3 cellular contexts compared by ENCODE assay signal in genomic region chr9:36521148-36521547, GRCh38.
TF ChIP-seq lines count a peak whose summit lies in the region.

No MANE protein-coding gene starts in this region.

TF ChIP-seq in HepG2, 621 proteins besides CTCF, POLR2A, EP300 and RAD21:
- no peak for TF ChIP-seq ZNF788 (CRISPR knock-in tag; IDR thresholded peaks at IDR 0.05; ENCODE audit: borderline replicate concordance)
- peak; percentile 52; the same call in 1 of the 2 replicates for TF ChIP-seq MAFF (IDR thresholded peaks at IDR 0.05; ENCODE audit: low read depth, low read length)
- TF ChIP-seq MAFK (conservative IDR thresholded peaks at IDR 0.05 in 1 of 2, IDR thresholded peaks at IDR 0.05 in 1 of 2; ENCODE audit: low read length in 2 of 2): peak; percentile 24 to 68; a peak in 3 of 4 replicates

TF ChIP-seq in GM23338, 12 proteins besides CTCF, POLR2A, EP300 and RAD21:
- TF ChIP-seq EZH2phosphoT487 (IDR thresholded peaks at IDR 0.05; ENCODE audit: unreplicated experiment): no peak
- TF ChIP-seq ZNF114 (CRISPR knock-in tag; IDR thresholded peaks at IDR 0.05): no peak
- no peak for TF ChIP-seq ZNF462 (CRISPR knock-in tag; IDR thresholded peaks at IDR 0.05)
- TF ChIP-seq, protein P1, sequence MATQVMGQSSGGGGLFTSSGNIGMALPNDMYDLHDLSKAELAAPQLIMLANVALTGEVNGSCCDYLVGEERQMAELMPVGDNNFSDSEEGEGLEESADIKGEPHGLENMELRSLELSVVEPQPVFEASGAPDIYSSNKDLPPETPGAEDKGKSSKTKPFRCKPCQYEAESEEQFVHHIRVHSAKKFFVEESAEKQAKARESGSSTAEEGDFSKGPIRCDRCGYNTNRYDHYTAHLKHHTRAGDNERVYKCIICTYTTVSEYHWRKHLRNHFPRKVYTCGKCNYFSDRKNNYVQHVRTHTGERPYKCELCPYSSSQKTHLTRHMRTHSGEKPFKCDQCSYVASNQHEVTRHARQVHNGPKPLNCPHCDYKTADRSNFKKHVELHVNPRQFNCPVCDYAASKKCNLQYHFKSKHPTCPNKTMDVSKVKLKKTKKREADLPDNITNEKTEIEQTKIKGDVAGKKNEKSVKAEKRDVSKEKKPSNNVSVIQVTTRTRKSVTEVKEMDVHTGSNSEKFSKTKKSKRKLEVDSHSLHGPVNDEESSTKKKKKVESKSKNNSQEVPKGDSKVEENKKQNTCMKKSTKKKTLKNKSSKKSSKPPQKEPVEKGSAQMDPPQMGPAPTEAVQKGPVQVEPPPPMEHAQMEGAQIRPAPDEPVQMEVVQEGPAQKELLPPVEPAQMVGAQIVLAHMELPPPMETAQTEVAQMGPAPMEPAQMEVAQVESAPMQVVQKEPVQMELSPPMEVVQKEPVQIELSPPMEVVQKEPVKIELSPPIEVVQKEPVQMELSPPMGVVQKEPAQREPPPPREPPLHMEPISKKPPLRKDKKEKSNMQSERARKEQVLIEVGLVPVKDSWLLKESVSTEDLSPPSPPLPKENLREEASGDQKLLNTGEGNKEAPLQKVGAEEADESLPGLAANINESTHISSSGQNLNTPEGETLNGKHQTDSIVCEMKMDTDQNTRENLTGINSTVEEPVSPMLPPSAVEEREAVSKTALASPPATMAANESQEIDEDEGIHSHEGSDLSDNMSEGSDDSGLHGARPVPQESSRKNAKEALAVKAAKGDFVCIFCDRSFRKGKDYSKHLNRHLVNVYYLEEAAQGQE (IDR thresholded peaks at IDR 0.05; ENCODE audit: unreplicated experiment): no peak
- TF ChIP-seq ZNF331 (CRISPR knock-in tag; IDR thresholded peaks at IDR 0.05; ENCODE audit: low read depth): no peak
TF ChIP-seq in GM23338: peak in this region for 0.

TF ChIP-seq in K562, 482 proteins besides CTCF, POLR2A, EP300 and RAD21:
- peak; percentile 36; the same call in 1 of the 2 replicates for TF ChIP-seq MAFK (IDR thresholded peaks at IDR 0.05; ENCODE audit: low read length)
- 0 out of 2 replicates have a peak, but pooled peaks have one; percentile 13 for TF ChIP-seq NFE2 (IDR thresholded peaks at IDR 0.05; ENCODE audit: low read depth)
- TF ChIP-seq ZNF592 (IDR thresholded peaks at IDR 0.05): no peak
- no peak for TF ChIP-seq ZNF668 (CRISPR knock-in tag; IDR thresholded peaks at IDR 0.05)
- TF ChIP-seq ZNF316 (IDR thresholded peaks at IDR 0.05): peak; percentile 81
- peak; percentile 78 for TF ChIP-seq MAFG (tag; conservative IDR thresholded peaks at IDR 0.05)
- peak; percentile 83 for TF ChIP-seq C11orf30 (IDR thresholded peaks at IDR 0.05; ENCODE audit: low read depth)
- peak; percentile 37; the same call in 1 of the 2 replicates for TF ChIP-seq MAFF (IDR thresholded peaks at IDR 0.05; ENCODE audit: low read length)
